ENCODE assay signal across 1 cellular context in genomic region chr19:49127674-49128544, GRCh38.
TF ChIP-seq lines count a peak whose summit lies in the region.

No MANE protein-coding gene starts in this region.

TF ChIP-seq in K562, 482 proteins besides CTCF, POLR2A, EP300 and RAD21 (continued from another document):
- no peak for TF ChIP-seq CUX1 (CRISPR knock-in tag; IDR thresholded peaks at IDR 0.05)
- TF ChIP-seq HDAC8 (tag; IDR thresholded peaks at IDR 0.05): peak; percentile 77
- TF ChIP-seq ZNF76 (CRISPR knock-in tag; IDR thresholded peaks at IDR 0.05; ENCODE audit: borderline replicate concordance): no peak
- no peak for TF ChIP-seq ZNF589 (CRISPR knock-in tag; IDR thresholded peaks at IDR 0.05; ENCODE audit: low read depth)
- peak; percentile 95 for TF ChIP-seq LCOR (CRISPR knock-in tag; IDR thresholded peaks at IDR 0.05)
- peak; percentile 99; the same call in 1 of the 2 replicates for TF ChIP-seq ZNF282 (CRISPR knock-in tag; IDR thresholded peaks at IDR 0.05)
- TF ChIP-seq JUN (IDR thresholded peaks at IDR 0.05; ENCODE audit: borderline replicate concordance, low read depth, low read length): peak; percentile 59; the same call in 1 of the 2 replicates
- peak; percentile 45; the same call in 1 of the 2 replicates for TF ChIP-seq JUN (CRISPR knock-in tag; IDR thresholded peaks at IDR 0.05; ENCODE audit: borderline replicate concordance)
- peak; percentile 97 for TF ChIP-seq FOXP1 (CRISPR knock-in tag; IDR thresholded peaks at IDR 0.05)
- TF ChIP-seq, protein P1, sequence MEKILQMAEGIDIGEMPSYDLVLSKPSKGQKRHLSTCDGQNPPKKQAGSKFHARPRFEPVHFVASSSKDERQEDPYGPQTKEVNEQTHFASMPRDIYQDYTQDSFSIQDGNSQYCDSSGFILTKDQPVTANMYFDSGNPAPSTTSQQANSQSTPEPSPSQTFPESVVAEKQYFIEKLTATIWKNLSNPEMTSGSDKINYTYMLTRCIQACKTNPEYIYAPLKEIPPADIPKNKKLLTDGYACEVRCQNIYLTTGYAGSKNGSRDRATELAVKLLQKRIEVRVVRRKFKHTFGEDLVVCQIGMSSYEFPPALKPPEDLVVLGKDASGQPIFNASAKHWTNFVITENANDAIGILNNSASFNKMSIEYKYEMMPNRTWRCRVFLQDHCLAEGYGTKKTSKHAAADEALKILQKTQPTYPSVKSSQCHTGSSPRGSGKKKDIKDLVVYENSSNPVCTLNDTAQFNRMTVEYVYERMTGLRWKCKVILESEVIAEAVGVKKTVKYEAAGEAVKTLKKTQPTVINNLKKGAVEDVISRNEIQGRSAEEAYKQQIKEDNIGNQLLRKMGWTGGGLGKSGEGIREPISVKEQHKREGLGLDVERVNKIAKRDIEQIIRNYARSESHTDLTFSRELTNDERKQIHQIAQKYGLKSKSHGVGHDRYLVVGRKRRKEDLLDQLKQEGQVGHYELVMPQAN (IDR thresholded peaks at IDR 0.05; ENCODE audit: borderline replicate concordance): peak; percentile 97
- 0 out of 2 replicates have a peak, but pooled peaks have one; percentile 40 for TF ChIP-seq ZNF584 (CRISPR knock-in tag; IDR thresholded peaks at IDR 0.05; ENCODE audit: low read depth)
- TF ChIP-seq, protein P2, sequence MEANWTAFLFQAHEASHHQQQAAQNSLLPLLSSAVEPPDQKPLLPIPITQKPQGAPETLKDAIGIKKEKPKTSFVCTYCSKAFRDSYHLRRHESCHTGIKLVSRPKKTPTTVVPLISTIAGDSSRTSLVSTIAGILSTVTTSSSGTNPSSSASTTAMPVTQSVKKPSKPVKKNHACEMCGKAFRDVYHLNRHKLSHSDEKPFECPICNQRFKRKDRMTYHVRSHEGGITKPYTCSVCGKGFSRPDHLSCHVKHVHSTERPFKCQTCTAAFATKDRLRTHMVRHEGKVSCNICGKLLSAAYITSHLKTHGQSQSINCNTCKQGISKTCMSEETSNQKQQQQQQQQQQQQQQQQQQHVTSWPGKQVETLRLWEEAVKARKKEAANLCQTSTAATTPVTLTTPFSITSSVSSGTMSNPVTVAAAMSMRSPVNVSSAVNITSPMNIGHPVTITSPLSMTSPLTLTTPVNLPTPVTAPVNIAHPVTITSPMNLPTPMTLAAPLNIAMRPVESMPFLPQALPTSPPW (CRISPR knock-in tag; IDR thresholded peaks at IDR 0.05): peak; percentile 80
- peak; percentile 53 for TF ChIP-seq PHF20 (IDR thresholded peaks at IDR 0.05; ENCODE audit: partially characterized antibody)
- no peak for TF ChIP-seq ASH1L (IDR thresholded peaks at IDR 0.05; ENCODE audit: borderline replicate concordance, low read depth, partially characterized antibody)
- peak; percentile 52; the same call in 1 of the 2 replicates for TF ChIP-seq ZBTB40 (IDR thresholded peaks at IDR 0.05)
- TF ChIP-seq ZBTB40 (CRISPR knock-in tag; IDR thresholded peaks at IDR 0.05): no peak
- TF ChIP-seq, protein P3, sequence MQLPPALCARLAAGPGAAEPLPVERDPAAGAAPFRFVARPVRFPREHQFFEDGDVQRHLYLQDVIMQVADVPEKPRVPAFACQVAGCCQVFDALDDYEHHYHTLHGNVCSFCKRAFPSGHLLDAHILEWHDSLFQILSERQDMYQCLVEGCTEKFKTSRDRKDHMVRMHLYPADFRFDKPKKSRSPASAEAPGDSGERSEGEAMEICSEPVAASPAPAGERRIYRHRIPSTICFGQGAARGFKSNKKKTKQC (CRISPR knock-in tag; IDR thresholded peaks at IDR 0.05): peak; percentile 96
- TF ChIP-seq CBFB (CRISPR knock-in tag; IDR thresholded peaks at IDR 0.05): peak; percentile 87
- peak; percentile 77 for TF ChIP-seq ZBTB33 (CRISPR knock-in tag; IDR thresholded peaks at IDR 0.05)
- no peak for TF ChIP-seq SMAD2 (IDR thresholded peaks at IDR 0.05; ENCODE audit: low read depth, low read length)
- no peak for TF ChIP-seq BRCA1 (IDR thresholded peaks at IDR 0.05)
- TF ChIP-seq BRCA1 (CRISPR knock-in tag; IDR thresholded peaks at IDR 0.05): no peak
- no peak for TF ChIP-seq NR4A1 (CRISPR knock-in tag; IDR thresholded peaks at IDR 0.05)
- TF ChIP-seq NR4A1 (tag; IDR thresholded peaks at IDR 0.05): peak; percentile 83
- no peak for TF ChIP-seq RBM15 (IDR thresholded peaks at IDR 0.05; ENCODE audit: insufficient read depth, low read length)
- TF ChIP-seq ZNF699 (CRISPR knock-in tag; IDR thresholded peaks at IDR 0.05; ENCODE audit: insufficient replicate concordance): no peak
- peak; percentile 40 for TF ChIP-seq TCF3 (CRISPR knock-in tag; IDR thresholded peaks at IDR 0.05)
- TF ChIP-seq PHF8 (IDR thresholded peaks at IDR 0.05; ENCODE audit: borderline replicate concordance, low read length): peak; percentile 45; the same call in 1 of the 2 replicates
- TF ChIP-seq FOXK2 (conservative IDR thresholded peaks at IDR 0.05 in 1 of 2, IDR thresholded peaks at IDR 0.05 in 1 of 2; ENCODE audit: low read depth in 2 of 2): peak; percentile 66 to 69; a peak in 2 of 4 replicates
- TF ChIP-seq POLR2G (IDR thresholded peaks at IDR 0.05; ENCODE audit: low read depth, low read length): peak; percentile 90
- TF ChIP-seq ZNF134 (CRISPR knock-in tag; conservative IDR thresholded peaks at IDR 0.05): no peak
- TF ChIP-seq, protein P4, sequence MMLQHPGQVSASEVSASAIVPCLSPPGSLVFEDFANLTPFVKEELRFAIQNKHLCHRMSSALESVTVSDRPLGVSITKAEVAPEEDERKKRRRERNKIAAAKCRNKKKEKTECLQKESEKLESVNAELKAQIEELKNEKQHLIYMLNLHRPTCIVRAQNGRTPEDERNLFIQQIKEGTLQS (IDR thresholded peaks at IDR 0.05): no peak
- TF ChIP-seq, protein P4 (CRISPR knock-in tag; conservative IDR thresholded peaks at IDR 0.05): peak; percentile 55; the same call in 1 of the 2 replicates
- TF ChIP-seq STAT5B (CRISPR knock-in tag; IDR thresholded peaks at IDR 0.05): no peak
- peak; percentile 67; the same call in 1 of the 2 replicates for TF ChIP-seq ZBTB17 (CRISPR knock-in tag; IDR thresholded peaks at IDR 0.05)
